ENCODE assay signal across 16 cellular contexts in the genomic region with DNA sequence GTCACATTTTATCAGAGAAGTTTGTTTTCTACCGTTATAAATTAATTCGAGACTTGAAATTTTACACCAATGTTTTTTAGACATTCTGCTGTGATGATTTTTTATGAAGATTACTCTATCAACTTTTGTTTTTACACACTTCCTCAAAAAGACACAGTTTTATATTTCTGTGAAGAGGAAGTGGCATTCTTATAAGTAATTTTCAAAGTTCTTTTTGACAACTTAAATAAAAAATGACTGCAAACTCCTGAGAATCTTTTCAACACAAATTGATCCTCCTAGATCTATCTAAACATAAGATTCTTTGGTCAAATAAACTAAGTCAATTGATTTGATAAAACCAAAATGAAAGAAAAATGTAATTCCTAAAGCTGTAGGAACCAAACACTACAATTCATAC. TPM values are rescaled to one million over a fixed set of nuclear protein-coding genes. Genes with fewer than 3 reads are reported as not detected.
DNase-seq lines count a peak whose midpoint lies in the region; ATAC-seq, FAIRE-seq and TF ChIP-seq lines count a peak whose summit lies in the region.
"Had no signal": no experiment of that assay in that cellular context is flagged by ENCODE, and none has a peak within 500 bp of the region (broad histone marks: within the 10 kb centered on the region; RNA-seq: fewer than 3 reads in every experiment).

No MANE protein-coding gene starts in this region.

- H3K27me3 Mint-ChIP-seq in activated naive CD4-positive, alpha-beta T cell treated with anti-CD3 and anti-CD28 coated beads, Interleukin-2, amount 10 ng/mL, durations not matched to agents 7 days and 5 days = no peaks in the 10 kb centered on the region
- no peaks in the 10 kb centered on the region for H3K27me3 Mint-ChIP-seq in dendritic cell treated with granulocyte-macrophage colony-stimulating factor and Interleukin-4, amounts not matched to agents 40 ng/mL and 50 ng/mL, for 4 days

- no peak for DNase-seq in activated naive CD4-positive, alpha-beta T cell treated with anti-CD3 and anti-CD28 coated beads, Interleukin-2, amount 10 ng/mL, durations not matched to agents 7 days and 5 days
- no peak for DNase-seq in activated naive CD4-positive, alpha-beta T cell treated with anti-CD3 and anti-CD28 coated beads, Interleukin-2, amount 50 U/mL, for 16 hours
- no peak for DNase-seq in Peyer's patch
- DNase-seq in H54 (ENCODE audit: insufficient read length, low spot score) = no peak
- no peak for DNase-seq in BE2C
- DNase-seq in HPDE6-E6E7 (ENCODE audit: extremely low spot score) = no peak
- DNase-seq: activated CD4-positive, alpha-beta T cell treated with anti-CD3 and anti-CD28 coated beads for 48 hours; anterior cingulate cortex; effector CD4-positive, alpha-beta T cell; foreskin keratinocyte; MG63; SJCRH30; uterus had no signal

- CTCF ChIA-PET in activated naive CD4-positive, alpha-beta T cell treated with anti-CD3 and anti-CD28 coated beads, Interleukin-2, amount 10 ng/mL, durations not matched to agents 7 days and 5 days (lab: Charles Lee) = interaction anchor here (0.6 to 6.6 kb wide), 2 partner anchors 9 to 11 kb away, joined by 3 to 49 read pairs; a partner anchor contains a TSS

- intact Hi-C loops in dendritic cell treated with granulocyte-macrophage colony-stimulating factor and Interleukin-4, amounts not matched to agents 40 ng/mL and 50 ng/mL, for 4 days (cut with micrococcal nuclease) = no loop called here

- no peak for ATAC-seq in GM18520 (IDR thresholded peaks at IDR 0.05; ENCODE audit: unreplicated experiment)
- ATAC-seq: foreskin keratinocyte had no signal

- H3K9me3 ChIP-seq in Peyer's patch (no peaks in the 10 kb centered on the region), BE2C (no peaks in the 10 kb centered on the region)
- H3K9me3 ChIP-seq: MG63, SJCRH30, uterus had no signal

- H3K27ac Mint-ChIP-seq in activated naive CD4-positive, alpha-beta T cell treated with anti-CD3 and anti-CD28 coated beads, Interleukin-2, amount 10 ng/mL, durations not matched to agents 7 days and 5 days = peak overlapping the region; percentile 94
- H3K27ac Mint-ChIP-seq in dendritic cell treated with granulocyte-macrophage colony-stimulating factor and Interleukin-4, amounts not matched to agents 40 ng/mL and 50 ng/mL, for 4 days = peak overlapping the region; percentile 85

- peak overlapping the region; percentile 37 for H3K4me3 Mint-ChIP-seq in activated naive CD4-positive, alpha-beta T cell treated with anti-CD3 and anti-CD28 coated beads, Interleukin-2, amount 10 ng/mL, durations not matched to agents 7 days and 5 days
- H3K4me3 Mint-ChIP-seq in dendritic cell treated with granulocyte-macrophage colony-stimulating factor and Interleukin-4, amounts not matched to agents 40 ng/mL and 50 ng/mL, for 4 days = peak overlapping the region; percentile 44

- peaks cover 100% of the 10 kb centered on the region for H3K4me1 Mint-ChIP-seq in activated naive CD4-positive, alpha-beta T cell treated with anti-CD3 and anti-CD28 coated beads, Interleukin-2, amount 10 ng/mL, durations not matched to agents 7 days and 5 days
- peaks cover 78% of the 10 kb centered on the region for H3K4me1 Mint-ChIP-seq in dendritic cell treated with granulocyte-macrophage colony-stimulating factor and Interleukin-4, amounts not matched to agents 40 ng/mL and 50 ng/mL, for 4 days (ENCODE audit: low read depth)

- H3K27me3 ChIP-seq in Peyer's patch = no peaks in the 10 kb centered on the region
- no peaks in the 10 kb centered on the region for H3K27me3 ChIP-seq in BE2C
- H3K27me3 ChIP-seq: foreskin keratinocyte, MG63, SJCRH30, uterus had no signal

- H3K9me3 Mint-ChIP-seq in activated naive CD4-positive, alpha-beta T cell treated with anti-CD3 and anti-CD28 coated beads, Interleukin-2, amount 10 ng/mL, durations not matched to agents 7 days and 5 days = peaks cover 12% of the 10 kb centered on the region
- H3K9me3 Mint-ChIP-seq in dendritic cell treated with granulocyte-macrophage colony-stimulating factor and Interleukin-4, amounts not matched to agents 40 ng/mL and 50 ng/mL, for 4 days = no peaks in the 10 kb centered on the region

- H3K36me3 ChIP-seq in Peyer's patch = no peaks in the 10 kb centered on the region
- H3K36me3 ChIP-seq in BE2C = no peaks in the 10 kb centered on the region
- H3K36me3 ChIP-seq: MG63, SJCRH30, uterus had no signal

- no peak for FAIRE-seq in H54 (lab: Jason Lieb, UNC)

- TF ChIP-seq POLR2A in Peyer's patch (IDR thresholded peaks at IDR 0.05) (no peak), H54 (IDR thresholded peaks at IDR 0.05; ENCODE audit: low read depth, low read length) (no peak)

- H3K36me3 Mint-ChIP-seq in activated naive CD4-positive, alpha-beta T cell treated with anti-CD3 and anti-CD28 coated beads, Interleukin-2, amount 10 ng/mL, durations not matched to agents 7 days and 5 days = peaks cover 78% of the 10 kb centered on the region
- H3K36me3 Mint-ChIP-seq in dendritic cell treated with granulocyte-macrophage colony-stimulating factor and Interleukin-4, amounts not matched to agents 40 ng/mL and 50 ng/mL, for 4 days (ENCODE audit: low read depth) = peaks cover 56% of the 10 kb centered on the region

- H3K4me1 ChIP-seq in Peyer's patch (peaks cover 0 to 22% (median 11%) of the 10 kb centered on the region in 4 donors), BE2C (no peaks in the 10 kb centered on the region)
- H3K4me1 ChIP-seq: foreskin keratinocyte, SJCRH30, uterus had no signal

- TF ChIP-seq CTCF in Peyer's patch (IDR thresholded peaks at IDR 0.05) (no peak), BE2C (IDR thresholded peaks at IDR 0.05; ENCODE audit: low read depth, low read length) (no peak)

- H3K4me3 ChIP-seq in Peyer's patch (no peak overlapping the region), BE2C (ENCODE audit: low read depth, low read length) (no peak overlapping the region)
- H3K4me3 ChIP-seq: MG63, SJCRH30, smooth muscle cell, uterus had no signal

- peak overlapping the region in 3 of 4 donors; percentile 7 to 72 (median 23) for H3K27ac ChIP-seq in Peyer's patch
- H3K27ac ChIP-seq: foreskin keratinocyte, SJCRH30, uterus had no signal

RNA-seq across cellular contexts. Expression of a gene that starts 13.7 kb away (rescaled TPM):
- total RNA-seq in Peyer's patch = 100 to 1,000 TPM in 1 of 4 donors, 10 to 100 TPM in 3; 24.8 to 215 (median 32.0) TPM
- 14.4 TPM for polyA plus RNA-seq in BE2C (2012; ENCODE audit: insufficient read depth, insufficient read length, low read depth)
